9 cellular contexts compared by ENCODE assay signal in genomic region chrX:87299563-87300160, GRCh38.
DNase-seq lines count a peak whose midpoint lies in the region; ATAC-seq, FAIRE-seq and TF ChIP-seq lines count a peak whose summit lies in the region.
"Had no signal": no experiment of that assay in that cellular context is flagged by ENCODE, and none has a peak within 500 bp of the region (broad histone marks: within the 10 kb centered on the region; RNA-seq: fewer than 3 reads in every experiment).

No MANE protein-coding gene starts in this region.

- no peaks in the 10 kb centered on the region for H3K9me3 Mint-ChIP-seq in natural killer cell treated with Interleukin-12 subunit alpha and Interleukin-12 subunit beta and Interleukin-15 and Interleukin-18, amount 100 ng/mL, for 72 hours
- no peaks in the 10 kb centered on the region for H3K9me3 Mint-ChIP-seq in CD8-positive, alpha-beta T cell

- no peaks in the 10 kb centered on the region for H3K9me3 ChIP-seq in CD8-positive, alpha-beta T cell (ENCODE audit: low read length)

- no peak overlapping the region for H3K27ac Mint-ChIP-seq in natural killer cell treated with Interleukin-12 subunit alpha and Interleukin-12 subunit beta and Interleukin-15 and Interleukin-18, amount 100 ng/mL, for 72 hours
- H3K27ac Mint-ChIP-seq in CD8-positive, alpha-beta T cell, result no peak overlapping the region

- CTCF ChIA-PET in CD8-positive, alpha-beta T cell (lab: Charles Lee), result no interaction called here

- no peak overlapping the region for H3K27ac ChIP-seq in CD8-positive, alpha-beta T cell (ENCODE audit: low read depth, low read length)

- H3K4me3 Mint-ChIP-seq in natural killer cell treated with Interleukin-12 subunit alpha and Interleukin-12 subunit beta and Interleukin-15 and Interleukin-18, amount 100 ng/mL, for 72 hours, result no peak overlapping the region
- H3K4me3 Mint-ChIP-seq in CD8-positive, alpha-beta T cell, result no peak overlapping the region

- no peak overlapping the region for H3K4me3 ChIP-seq in CD8-positive, alpha-beta T cell (ENCODE audit: low read depth, low read length)

- H3K4me1 ChIP-seq in CD8-positive, alpha-beta T cell (ENCODE audit: insufficient read depth, low read length), result no peaks in the 10 kb centered on the region

- DNase-seq in AG09319 (ENCODE audit: extremely low read depth, low read depth) (no peak), GM18507 (ENCODE audit: extremely low spot score, insufficient read length, low read depth) (no peak), RCC 7860 (ENCODE audit: low spot score) (no peak), glomerular visceral epithelial cell (ENCODE audit: extremely low spot score) (peak; percentile 0), NCI-H128 (lab: John Stamatoyannopoulos, UW; ENCODE audit: unreplicated experiment) (no peak), HuH-7 (ENCODE audit: low spot score) (no peak)
- DNase-seq in natural killer cell treated with Interleukin-12 subunit alpha and Interleukin-12 subunit beta and Interleukin-15 and Interleukin-18, amount 100 ng/mL, for 72 hours (ENCODE audit: low spot score), result no peak
- DNase-seq in CD8-positive, alpha-beta T cell, result no peak
- DNase-seq: nucleus accumbens had no signal

- no peaks in the 10 kb centered on the region for H3K36me3 ChIP-seq in CD8-positive, alpha-beta T cell (ENCODE audit: insufficient read depth, low read length)

- no peaks in the 10 kb centered on the region for H3K36me3 Mint-ChIP-seq in natural killer cell treated with Interleukin-12 subunit alpha and Interleukin-12 subunit beta and Interleukin-15 and Interleukin-18, amount 100 ng/mL, for 72 hours
- H3K36me3 Mint-ChIP-seq in CD8-positive, alpha-beta T cell, result no peaks in the 10 kb centered on the region

- peak; percentile 45 for TF ChIP-seq CTCF in AG09319 (IDR thresholded peaks at IDR 0.05; ENCODE audit: low read depth, low read length)
- no peak for TF ChIP-seq CTCF in CD8-positive, alpha-beta T cell (IDR thresholded peaks at IDR 0.05)

- ATAC-seq in natural killer cell treated with Interleukin-12 subunit alpha and Interleukin-12 subunit beta and Interleukin-15 and Interleukin-18, amount 100 ng/mL, for 72 hours, result no peak
- ATAC-seq in CD8-positive, alpha-beta T cell, result no peak

- peak; percentile 26 for FAIRE-seq in GM18507 (lab: Jason Lieb, UNC)
- FAIRE-seq in RCC 7860 (lab: Jason Lieb, UNC), result peak; percentile 78

- no peaks in the 10 kb centered on the region for H3K4me1 Mint-ChIP-seq in natural killer cell treated with Interleukin-12 subunit alpha and Interleukin-12 subunit beta and Interleukin-15 and Interleukin-18, amount 100 ng/mL, for 72 hours (ENCODE audit: low read depth in 2 of 2)
- H3K4me1 Mint-ChIP-seq in CD8-positive, alpha-beta T cell (ENCODE audit: low read depth), result no peaks in the 10 kb centered on the region

- intact Hi-C loops in CD8-positive, alpha-beta T cell (cut with DNase I, micrococcal nuclease), result no loop called here

- no peaks in the 10 kb centered on the region for H3K27me3 ChIP-seq in CD8-positive, alpha-beta T cell (ENCODE audit: insufficient read depth, low read length)

- peaks cover 0 to under 1% of the 10 kb centered on the region in 2 donors for H3K27me3 Mint-ChIP-seq in natural killer cell treated with Interleukin-12 subunit alpha and Interleukin-12 subunit beta and Interleukin-15 and Interleukin-18, amount 100 ng/mL, for 72 hours
- no peaks in the 10 kb centered on the region for H3K27me3 Mint-ChIP-seq in CD8-positive, alpha-beta T cell (ENCODE audit: low read depth)

- POLR2A ChIA-PET in CD8-positive, alpha-beta T cell (lab: Charles Lee), result no interaction called here
